ENCODE assay signal across 9 cellular contexts in genomic region chr3:52444860-52445793, GRCh38. TPM values are rescaled to one million over a fixed set of nuclear protein-coding genes. Genes with fewer than 3 reads are reported as not detected.
A peak's percentile ranks its signal among the peaks of the same experiment; 100 is the strongest.
DNase-seq lines count a peak whose midpoint lies in the region; ATAC-seq and TF ChIP-seq lines count a peak whose summit lies in the region.
"Had no signal": no experiment of that assay in that cellular context is flagged by ENCODE, and none has a peak within 500 bp of the region (broad histone marks: within the 10 kb centered on the region; RNA-seq: fewer than 3 reads in every experiment).

Gene SEMA3G, minus strand, starts transcription at chr3:52445103. Its CDS starts 76 bp downstream, at chr3:52445027.

- H3K4me1 Mint-ChIP-seq in glutamatergic neuron (ENCODE audit: low read depth, unreplicated experiment): peaks cover 5% of the 10 kb centered on the region

- H3K4me3 Mint-ChIP-seq in glutamatergic neuron (ENCODE audit: unreplicated experiment): no peak within 1 kb of the TSS

- no peak within 1 kb of the TSS for H3K27ac Mint-ChIP-seq in glutamatergic neuron (ENCODE audit: unreplicated experiment)
- H3K27ac Mint-ChIP-seq: IgD-negative memory B cell had no signal

- POLR2A ChIA-PET in BJ (lab: Charles Lee): no interaction called here

- H3K36me3 ChIP-seq in BJ (ENCODE audit: control insufficient read depth, insufficient read depth, low read length) (no peaks in the 10 kb centered on the region), RWPE2 (ENCODE audit: low read depth) (no peaks in the 10 kb centered on the region)

- no peaks in the 10 kb centered on the region for H3K4me1 ChIP-seq in RWPE2 (ENCODE audit: insufficient read depth, poor library complexity, severe bottlenecking)

- H3K36me3 Mint-ChIP-seq in glutamatergic neuron (ENCODE audit: unreplicated experiment): no peaks in the 10 kb centered on the region
- H3K36me3 Mint-ChIP-seq: IgD-negative memory B cell had no signal

- peak; percentile 59 for ATAC-seq in GM19328 (IDR thresholded peaks at IDR 0.05; ENCODE audit: unreplicated experiment)
- peak; percentile 81 for ATAC-seq in HG03520 (IDR thresholded peaks at IDR 0.05; ENCODE audit: unreplicated experiment)
- peak; percentile 81 for ATAC-seq in RWPE2 (ENCODE audit: low read depth)

- CTCF ChIA-PET in BJ (lab: Yijun Ruan, JAX): interaction anchor here (1.1 to 12.4 kb wide), 7 partner anchors 13 to 248 kb away, joined by 3 to 445 read pairs (median 8); no protein-coding TSS in a partner anchor

- H3K4me3 ChIP-seq in BJ (ENCODE audit: low read depth, low read length) (no peak within 1 kb of the TSS), RWPE2 (ENCODE audit: severe bottlenecking) (no peak within 1 kb of the TSS), retinal pigment epithelial cell (ENCODE audit: low read length) (no peak within 1 kb of the TSS)

- H3K27me3 ChIP-seq in BJ (ENCODE audit: control insufficient read depth, insufficient read depth, low read length): no peaks in the 10 kb centered on the region
- H3K27me3 ChIP-seq in RWPE2 (ENCODE audit: insufficient read depth, poor library complexity, severe bottlenecking): no peaks in the 10 kb centered on the region

- H3K27ac ChIP-seq in RWPE2 (ENCODE audit: poor library complexity, severe bottlenecking): no peak within 1 kb of the TSS

- TF ChIP-seq CTCF in BJ (IDR thresholded peaks at IDR 0.05; ENCODE audit: insufficient read depth, low read depth, low read length): peak; percentile 55
- TF ChIP-seq CTCF in RWPE2 (IDR thresholded peaks at IDR 0.05; ENCODE audit: poor library complexity, severe bottlenecking): no peak
- TF ChIP-seq CTCF in glutamatergic neuron (IDR thresholded peaks at IDR 0.05; ENCODE audit: partially characterized antibody, unreplicated experiment): peak; percentile 65
- TF ChIP-seq CTCF in retinal pigment epithelial cell (conservative IDR thresholded peaks at IDR 0.05; ENCODE audit: low read depth, low read length): peak; percentile 51

- H3K27me3 Mint-ChIP-seq in glutamatergic neuron (ENCODE audit: unreplicated experiment): peaks cover 6% of the 10 kb centered on the region
- H3K27me3 Mint-ChIP-seq: IgD-negative memory B cell had no signal

- no peaks in the 10 kb centered on the region for H3K9me3 ChIP-seq in RWPE2 (ENCODE audit: severe bottlenecking)

- H3K9me3 Mint-ChIP-seq in glutamatergic neuron (ENCODE audit: unreplicated experiment): no peaks in the 10 kb centered on the region
- H3K9me3 Mint-ChIP-seq: IgD-negative memory B cell had no signal

- DNase-seq in BJ (ENCODE audit: low read depth): no peak
- peak; percentile 76 for DNase-seq in RWPE2 (ENCODE audit: low spot score)
- DNase-seq in activated effector memory CD4-positive, alpha-beta T cell treated with anti-CD3 and anti-CD28 coated beads, Interleukin-2, amount 50 U/mL, for 16 hours: peak; percentile 92
- DNase-seq in glutamatergic neuron: peak; percentile 81
- DNase-seq in retinal pigment epithelial cell (ENCODE audit: low read depth): no peak
- DNase-seq in DMS114 treated with DMSO at 0.1 percent for 48 hours (lab: John Stamatoyannopoulos, UW; ENCODE audit: unreplicated experiment): no peak

RNA-seq across cellular contexts. Expression of gene SEMA3G, which starts in this region (rescaled TPM):
- polyA plus RNA-seq in BJ (2011; rRNA removed): not detected in 2 replicates
- polyA minus RNA-seq in BJ (2011; rRNA and poly(A)+ RNA removed): not detected in 2 replicates
- 0.59 TPM for total RNA-seq in glutamatergic neuron (ENCODE audit: unreplicated experiment)

Comparison
In these comparisons a context has a peak if more than half of its experiments do, and no peak if none do; other contexts are left out.
1. Peak in DNase-seq in glutamatergic neuron; RNA of the gene not detected or under 1 TPM.
2. DNase-seq: peak in RWPE2 (single experiment) and activated effector memory CD4-positive, alpha-beta T cell treated with anti-CD3 and anti-CD28 coated beads, Interleukin-2, amount 50 U/mL, for 16 hours (single experiment); none in BJ (single experiment), retinal pigment epithelial cell (single experiment) and DMS114 treated with DMSO at 0.1 percent for 48 hours (single experiment).
3. Peak in every context shown above with its lines, with median percentiles within 50 percentile points of each other: ATAC-seq.